8 cellular contexts compared by ENCODE assay signal in genomic region chr17:49016775-49017463, GRCh38. TPM values are rescaled to one million over a fixed set of nuclear protein-coding genes. Genes with fewer than 3 reads are reported as not detected.
A peak's percentile ranks its signal among the peaks of the same experiment; 100 is the strongest.
DNase-seq lines count a peak whose midpoint lies in the region; ATAC-seq and TF ChIP-seq lines count a peak whose summit lies in the region.

No MANE protein-coding gene starts in this region.

- ATAC-seq in omental fat pad (ENCODE audit: low FRiP score) = peak; percentile 45

- H3K4me3 Mint-ChIP-seq in activated CD4-positive, alpha-beta memory T cell treated with anti-CD3 and anti-CD28 coated beads for 36 hours = no peak overlapping the region

- H3K9me3 ChIP-seq in MM.1S (replicated peaks; ENCODE audit: insufficient read depth, low read length) = no peaks in the 10 kb centered on the region

- CTCF ChIA-PET in activated CD4-positive, alpha-beta memory T cell treated with anti-CD3 and anti-CD28 coated beads for 36 hours (lab: Charles Lee) = interaction anchor here (0.7 kb wide), 1 partner anchor 143 kb away, joined by 4 read pairs; no protein-coding TSS in a partner anchor

- H3K4me3 ChIP-seq in MM.1S (ENCODE audit: low read length) = no peak overlapping the region

- H3K79me2 ChIP-seq in MM.1S (ENCODE audit: low read length) = no peaks in the 10 kb centered on the region

- intact Hi-C loops in activated CD4-positive, alpha-beta memory T cell treated with anti-CD3 and anti-CD28 coated beads for 36 hours (cut with micrococcal nuclease) = no loop called here

- DNase-seq in Caki2 (ENCODE audit: low read depth) (peak; percentile 96), LHCN-M2 (ENCODE audit: low read depth) (peak; percentile 90), dermis blood vessel endothelial cell (peak; percentile 82), omental fat pad (ENCODE audit: low spot score) (no peak), MM.1S (no peak), NCI-H1092 treated with DMSO at 0.1 percent for 48 hours (lab: John Stamatoyannopoulos, UW) (no peak)
- DNase-seq in stimulated activated CD4-positive, alpha-beta T cell treated with anti-CD3 and anti-CD28 coated beads, Interleukin-2, amount 100 ng/mL, for 48 hours = no peak
- DNase-seq in activated CD4-positive, alpha-beta memory T cell treated with anti-CD3 and anti-CD28 coated beads for 36 hours = no peak

- in situ Hi-C loops in Caki2 (cut with HindIII; ENCODE audit: low pct_unique_long_range_greater_than_20kb, low sequenced_read_pairs) = no loop called here

- no peaks in the 10 kb centered on the region for H3F3A ChIP-seq in MM.1S (ENCODE audit: insufficient read depth, low read length)

- peaks cover 32% of the 10 kb centered on the region for H3K27me3 Mint-ChIP-seq in activated CD4-positive, alpha-beta memory T cell treated with anti-CD3 and anti-CD28 coated beads for 36 hours

- no peak overlapping the region for H2AFZ ChIP-seq in MM.1S (ENCODE audit: low read length)

- POLR2A ChIA-PET in activated CD4-positive, alpha-beta memory T cell treated with anti-CD3 and anti-CD28 coated beads for 36 hours (lab: Charles Lee) = no interaction called here

- H4K20me1 ChIP-seq in MM.1S (ENCODE audit: insufficient read depth, low read length) = no peaks in the 10 kb centered on the region

- H3K36me3 ChIP-seq in MM.1S (replicated peaks; ENCODE audit: insufficient read depth, low read length) = no peaks in the 10 kb centered on the region

- H3K9ac ChIP-seq in MM.1S (ENCODE audit: low read length) = no peak overlapping the region

- H3K4me1 Mint-ChIP-seq in activated CD4-positive, alpha-beta memory T cell treated with anti-CD3 and anti-CD28 coated beads for 36 hours (ENCODE audit: low read depth) = no peaks in the 10 kb centered on the region

- H3K27ac Mint-ChIP-seq in activated CD4-positive, alpha-beta memory T cell treated with anti-CD3 and anti-CD28 coated beads for 36 hours = no peak overlapping the region

- H3K36me3 Mint-ChIP-seq in activated CD4-positive, alpha-beta memory T cell treated with anti-CD3 and anti-CD28 coated beads for 36 hours = no peaks in the 10 kb centered on the region

- no peak overlapping the region for H3K27ac ChIP-seq in MM.1S (ENCODE audit: low read length)

- TF ChIP-seq CTCF in omental fat pad (IDR thresholded peaks at IDR 0.05) = no peak
- TF ChIP-seq CTCF in MM.1S (IDR thresholded peaks at IDR 0.05; ENCODE audit: low read length) = no peak

- H3K4me2 ChIP-seq in MM.1S (ENCODE audit: low read depth, low read length) = no peak overlapping the region

- peaks cover 78% of the 10 kb centered on the region for H3K27me3 ChIP-seq in MM.1S (replicated peaks; ENCODE audit: insufficient read depth, low read length)

- H3K9me2 ChIP-seq in MM.1S (replicated peaks; ENCODE audit: insufficient read depth, low read length) = no peaks in the 10 kb centered on the region

- H3K9me3 Mint-ChIP-seq in activated CD4-positive, alpha-beta memory T cell treated with anti-CD3 and anti-CD28 coated beads for 36 hours = no peaks in the 10 kb centered on the region

- no peaks in the 10 kb centered on the region for H3K4me1 ChIP-seq in MM.1S (ENCODE audit: low read length)

RNA-seq across cellular contexts. Expression of gene IGF2BP1, which starts 19.7 kb away (rescaled TPM):
- 0.29 and 1.2 TPM in 2 replicates for total RNA-seq in Caki2 (2014; rRNA removed; shearing (Covaris generic); ENCODE audit: low replicate concordance)
- total RNA-seq in LHCN-M2 (2014; rRNA removed) = 5.6 and 6.4 TPM in 2 replicates
- polyA plus RNA-seq in LHCN-M2 (2012) = 22.1 TPM
- total RNA-seq in dermis blood vessel endothelial cell = 0.51 and 0.85 TPM in 2 replicates
- total RNA-seq in omental fat pad = under 1 TPM in 1 of 4 donors, not detected in 3; 0.16 TPM
- under 1 TPM; 0.22 to 0.29 TPM for total RNA-seq in activated CD4-positive, alpha-beta memory T cell treated with anti-CD3 and anti-CD28 coated beads for 36 hours

RNA-seq across cellular contexts. Expression of gene GIP, which starts 48.5 kb away (rescaled TPM):
- not detected in 2 replicates for total RNA-seq in Caki2 (2014; rRNA removed; shearing (Covaris generic); ENCODE audit: low replicate concordance)
- total RNA-seq in LHCN-M2 (2014; rRNA removed) = not detected in 2 replicates
- 1.2 TPM for polyA plus RNA-seq in LHCN-M2 (2012)
- not detected in 2 replicates for total RNA-seq in dermis blood vessel endothelial cell
- not detected for total RNA-seq in omental fat pad
- not detected for total RNA-seq in activated CD4-positive, alpha-beta memory T cell treated with anti-CD3 and anti-CD28 coated beads for 36 hours

Comparison
In these comparisons a context has a peak if more than half of its experiments do, and no peak if none do; other contexts are left out.
1. DNase-seq: peak in Caki2 (single experiment), LHCN-M2 (single experiment) and dermis blood vessel endothelial cell (single experiment); none in omental fat pad (single experiment), stimulated activated CD4-positive, alpha-beta T cell treated with anti-CD3 and anti-CD28 coated beads, Interleukin-2, amount 100 ng/mL, for 48 hours (0 of 2), MM.1S (single experiment), NCI-H1092 treated with DMSO at 0.1 percent for 48 hours (single experiment) and activated CD4-positive, alpha-beta memory T cell treated with anti-CD3 and anti-CD28 coated beads for 36 hours (single experiment).